ENCODE assay signal across 13 cellular contexts in the genomic region with DNA sequence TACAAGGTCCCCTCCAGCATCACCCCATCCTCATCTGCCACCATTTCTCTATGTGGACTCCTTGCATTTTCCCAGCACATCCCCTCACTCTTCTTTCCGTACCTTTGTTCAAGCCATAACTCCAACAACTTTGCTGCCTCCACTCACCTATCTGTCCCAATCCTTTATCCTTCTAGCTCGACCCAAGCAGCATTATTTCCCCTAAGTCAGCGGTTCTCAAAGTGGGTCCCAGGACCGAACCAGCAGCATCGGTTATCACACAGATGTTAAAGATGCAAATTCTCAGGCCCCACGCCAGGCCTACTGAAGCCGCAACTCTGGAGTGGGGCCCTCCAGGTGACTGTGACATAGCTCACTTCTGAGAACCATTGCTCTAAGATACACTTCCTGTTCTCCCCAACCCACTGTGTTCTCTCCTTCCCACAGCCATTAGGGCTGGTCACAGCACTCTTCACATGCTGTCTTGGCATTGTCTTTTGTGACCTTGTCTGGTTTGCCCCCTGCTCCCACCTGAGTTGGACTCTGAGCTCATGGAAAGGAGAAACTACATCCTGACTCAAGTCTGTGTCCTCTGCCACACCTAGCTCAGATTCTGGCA. TPM values are rescaled to one million over a fixed set of nuclear protein-coding genes. Genes with fewer than 3 reads are reported as not detected.
DNase-seq lines count a peak whose midpoint lies in the region; ATAC-seq and TF ChIP-seq lines count a peak whose summit lies in the region.
"Had no signal": no experiment of that assay in that cellular context is flagged by ENCODE, and none has a peak within 500 bp of the region (broad histone marks: within the 10 kb centered on the region; RNA-seq: fewer than 3 reads in every experiment).

No MANE protein-coding gene starts in this region.

- CTCF ChIA-PET in CD8-positive, alpha-beta memory T cell (lab: Charles Lee) = no interaction called here
- CTCF ChIA-PET in activated B cell treated with CpG ODN at 0.5 μM for 24 hours (lab: Charles Lee) = no interaction called here

- no peaks in the 10 kb centered on the region for H3K27me3 ChIP-seq in CD8-positive, alpha-beta memory T cell (ENCODE audit: insufficient read depth, low read length, poor library complexity, severe bottlenecking)
- no peaks in the 10 kb centered on the region for H3K27me3 ChIP-seq in adrenal gland
- H3K27me3 ChIP-seq: ovary, upper lobe of left lung had no signal

- intact Hi-C loops in activated B cell treated with CpG ODN at 0.5 μM for 24 hours (cut with micrococcal nuclease) = no loop called here
- intact Hi-C loops in adrenal gland (cut with DNase I) = no loop called here

- no peak overlapping the region for H3K4me3 Mint-ChIP-seq in CD8-positive, alpha-beta memory T cell
- H3K4me3 Mint-ChIP-seq in activated B cell treated with CpG ODN at 0.5 μM for 24 hours (no peak overlapping the region), naive B cell (peak overlapping the region in 2 of 8 donors; percentile 4 to 37)

- in situ Hi-C loops in GM13976 (cut with MboI; ENCODE audit: low sequenced_read_pairs, unreplicated experiment) = no loop called here

- TF ChIP-seq POLR2A in adrenal gland (IDR thresholded peaks at IDR 0.05) = no peak

- peak overlapping the region; percentile 18 to 80 (median 54) for H3K27ac Mint-ChIP-seq in CD8-positive, alpha-beta memory T cell
- H3K27ac Mint-ChIP-seq in activated B cell treated with CpG ODN at 0.5 μM for 24 hours = peak overlapping the region; percentile 50
- H3K27ac Mint-ChIP-seq in naive B cell = peak overlapping the region in 4 of 6 donors; percentile 36 to 93 (median 71)

- H3K27ac ChIP-seq in CD8-positive, alpha-beta memory T cell (ENCODE audit: low read depth, low read length) = no peak overlapping the region
- H3K27ac ChIP-seq in adrenal gland = no peak overlapping the region
- H3K27ac ChIP-seq: upper lobe of left lung had no signal

- ATAC-seq in activated B cell treated with CpG ODN at 0.5 μM for 24 hours (ENCODE audit: low read depth) (peak; percentile 71), naive B cell (ENCODE audit: low read depth in 2 of 2) (peak; percentile 72 to 82), HG02571 (IDR thresholded peaks at IDR 0.05; ENCODE audit: unreplicated experiment) (no peak)
- ATAC-seq: left cardiac atrium had no signal

- peaks cover 0 to 51% (median 18%) of the 10 kb centered on the region in 3 donors for H3K36me3 Mint-ChIP-seq in CD8-positive, alpha-beta memory T cell
- H3K36me3 Mint-ChIP-seq in activated B cell treated with CpG ODN at 0.5 μM for 24 hours (ENCODE audit: low read depth) (peaks cover 51% of the 10 kb centered on the region), naive B cell (peaks cover 9 to 14% of the 10 kb centered on the region in 2 donors)

- H3K4me1 ChIP-seq in CD8-positive, alpha-beta memory T cell (ENCODE audit: insufficient read depth, low read length) = peaks cover 5% of the 10 kb centered on the region
- peaks cover 6 to 11% of the 10 kb centered on the region in 2 donors for H3K4me1 ChIP-seq in adrenal gland (replicated peaks in 1 of 2)

- peaks cover 5% of the 10 kb centered on the region for H3K36me3 ChIP-seq in CD8-positive, alpha-beta memory T cell (ENCODE audit: insufficient read depth, low read length)
- peaks cover 0 to 9% of the 10 kb centered on the region in 2 donors for H3K36me3 ChIP-seq in adrenal gland (replicated peaks in 1 of 2)
- H3K36me3 ChIP-seq: ovary had no signal

- peaks cover 12 to 13% (median 12%) of the 10 kb centered on the region in 3 donors for H3K4me1 Mint-ChIP-seq in CD8-positive, alpha-beta memory T cell
- peaks cover 21% of the 10 kb centered on the region for H3K4me1 Mint-ChIP-seq in activated B cell treated with CpG ODN at 0.5 μM for 24 hours
- H3K4me1 Mint-ChIP-seq in naive B cell = peaks cover 16 to 24% (median 19%) of the 10 kb centered on the region in 3 donors

- no peaks in the 10 kb centered on the region for H3K9me3 ChIP-seq in CD8-positive, alpha-beta memory T cell (ENCODE audit: low read length)
- no peaks in the 10 kb centered on the region for H3K9me3 ChIP-seq in adrenal gland (replicated peaks in 1 of 3)
- H3K9me3 ChIP-seq: ovary, upper lobe of left lung had no signal

- POLR2A ChIA-PET in CD8-positive, alpha-beta memory T cell (lab: Charles Lee) = interaction anchor here (0.6 kb wide), 1 partner anchor 115 kb away, joined by 3 read pairs; no protein-coding TSS in a partner anchor
- POLR2A ChIA-PET in activated B cell treated with CpG ODN at 0.5 μM for 24 hours (lab: Charles Lee) = interaction anchor here (1.6 kb wide), 1 partner anchor 112 kb away, joined by 4 read pairs; no protein-coding TSS in a partner anchor

- 94 to 99% (median 98%) methylated on average over 7 of the region's 7 CpGs for WGBS in adrenal gland, 4 donors

- peaks cover 0 to 4% of the 10 kb centered on the region in 2 donors for H3K27me3 Mint-ChIP-seq in CD8-positive, alpha-beta memory T cell
- H3K27me3 Mint-ChIP-seq in activated B cell treated with CpG ODN at 0.5 μM for 24 hours (no peaks in the 10 kb centered on the region), naive B cell (no peaks in the 10 kb centered on the region)

- TF ChIP-seq CTCF in GM20000 (IDR thresholded peaks at IDR 0.05; ENCODE audit: extremely low read depth, missing control alignments) = no peak
- TF ChIP-seq CTCF in activated B cell treated with CpG ODN at 0.5 μM for 24 hours (IDR thresholded peaks at IDR 0.05) = no peak
- no peak for TF ChIP-seq CTCF in adrenal gland (IDR thresholded peaks at IDR 0.05)
- no peak for TF ChIP-seq CTCF in GM13976 (IDR thresholded peaks at IDR 0.05; ENCODE audit: borderline replicate concordance, control extremely low read depth, extremely low read depth, insufficient read depth, missing control alignments)

- H3K9me3 Mint-ChIP-seq in CD8-positive, alpha-beta memory T cell = no peaks in the 10 kb centered on the region
- no peaks in the 10 kb centered on the region for H3K9me3 Mint-ChIP-seq in activated B cell treated with CpG ODN at 0.5 μM for 24 hours
- peaks cover 0 to 2% (median 0%) of the 10 kb centered on the region in 7 donors for H3K9me3 Mint-ChIP-seq in naive B cell

- DNase-seq in CD8-positive, alpha-beta memory T cell = no peak
- DNase-seq in GM20000 (ENCODE audit: low spot score) = peak; percentile 45
- DNase-seq in activated B cell treated with CpG ODN at 0.5 μM for 24 hours = no peak
- DNase-seq in naive B cell = no peak
- DNase-seq in adrenal gland = no peak
- DNase-seq in GM03348 (ENCODE audit: low spot score) = no peak
- no peak for DNase-seq in GM13976 (ENCODE audit: low spot score)
- DNase-seq: activated effector memory CD4-positive, alpha-beta T cell treated with anti-CD3 and anti-CD28 coated beads, Interleukin-2, amount 50 U/mL, for 16 hours; cortex of kidney; left cardiac atrium; ovary; upper lobe of left lung had no signal

- H3K4me3 ChIP-seq in CD8-positive, alpha-beta memory T cell (ENCODE audit: low read length) = no peak overlapping the region
- H3K4me3 ChIP-seq in adrenal gland = no peak overlapping the region
- H3K4me3 ChIP-seq: ovary, upper lobe of left lung had no signal

RNA-seq across cellular contexts. Expression of gene AAGAB, which starts 56.2 kb away (rescaled TPM):
- total RNA-seq in CD8-positive, alpha-beta memory T cell = 10 to 100 TPM; 66.6 to 76.1 TPM
- 53.9 TPM for polyA plus RNA-seq in CD8-positive, alpha-beta memory T cell
- total RNA-seq in activated B cell treated with CpG ODN at 0.5 μM for 24 hours (48.5 and 50.8 TPM in 2 replicates), adrenal gland (10 to 100 TPM; 20.1 to 47.6 (median 29.2) TPM)
- polyA plus RNA-seq in naive B cell (ENCODE audit: low read depth in 6 of 6) (10 to 100 TPM; 30.7 to 41.8 (median 35.1) TPM), adrenal gland (10 to 100 TPM; 12.4 to 63.7 (median 13.3) TPM)

RNA-seq across cellular contexts. Expression of gene IQCH, which starts 56.3 kb away (rescaled TPM):
- 1 to 10 TPM; 1.0 to 1.3 TPM for total RNA-seq in CD8-positive, alpha-beta memory T cell
- polyA plus RNA-seq in CD8-positive, alpha-beta memory T cell = 0.52 TPM
- total RNA-seq in activated B cell treated with CpG ODN at 0.5 μM for 24 hours (1.1 and 1.5 TPM in 2 replicates), adrenal gland (1 to 10 TPM in 7 of 8 donors, under 1 TPM in 1; 0.93 to 7.3 (median 2.9) TPM)
- polyA plus RNA-seq in naive B cell (ENCODE audit: low read depth in 6 of 6) (under 1 TPM in 2 of 6 donors, not detected in 4; 0.23 to 0.30 TPM), adrenal gland (1 to 10 TPM in 1 of 3 donors, under 1 TPM in 2; 0.67 to 2.9 (median 0.97) TPM)
